In genomic region chrX:116232833-116233232, GRCh38 we compare ENCODE assay signal across 1 cellular context.
TF ChIP-seq lines count a peak whose summit lies in the region.

No MANE protein-coding gene starts in this region.

TF ChIP-seq in A549, 52 proteins besides CTCF, POLR2A, EP300 and RAD21 (continued from another document):
- no peak for TF ChIP-seq BCL3 (IDR thresholded peaks at IDR 0.05)
- TF ChIP-seq ZFP36 (IDR thresholded peaks at IDR 0.05; ENCODE audit: borderline replicate concordance, partially characterized antibody) = no peak
- TF ChIP-seq NR3C1 (IDR thresholded peaks at IDR 0.05) = no peak
- no peak for TF ChIP-seq TP53 (CRISPR knock-in tag; IDR thresholded peaks at IDR 0.05)
- TF ChIP-seq MAZ (IDR thresholded peaks at IDR 0.05; ENCODE audit: borderline replicate concordance, low read depth, low read length) = no peak
- TF ChIP-seq RCOR1 (IDR thresholded peaks at IDR 0.05; ENCODE audit: low read depth, low read length) = no peak
- TF ChIP-seq PBX3 (IDR thresholded peaks at IDR 0.05) = no peak
